In the genomic region with DNA sequence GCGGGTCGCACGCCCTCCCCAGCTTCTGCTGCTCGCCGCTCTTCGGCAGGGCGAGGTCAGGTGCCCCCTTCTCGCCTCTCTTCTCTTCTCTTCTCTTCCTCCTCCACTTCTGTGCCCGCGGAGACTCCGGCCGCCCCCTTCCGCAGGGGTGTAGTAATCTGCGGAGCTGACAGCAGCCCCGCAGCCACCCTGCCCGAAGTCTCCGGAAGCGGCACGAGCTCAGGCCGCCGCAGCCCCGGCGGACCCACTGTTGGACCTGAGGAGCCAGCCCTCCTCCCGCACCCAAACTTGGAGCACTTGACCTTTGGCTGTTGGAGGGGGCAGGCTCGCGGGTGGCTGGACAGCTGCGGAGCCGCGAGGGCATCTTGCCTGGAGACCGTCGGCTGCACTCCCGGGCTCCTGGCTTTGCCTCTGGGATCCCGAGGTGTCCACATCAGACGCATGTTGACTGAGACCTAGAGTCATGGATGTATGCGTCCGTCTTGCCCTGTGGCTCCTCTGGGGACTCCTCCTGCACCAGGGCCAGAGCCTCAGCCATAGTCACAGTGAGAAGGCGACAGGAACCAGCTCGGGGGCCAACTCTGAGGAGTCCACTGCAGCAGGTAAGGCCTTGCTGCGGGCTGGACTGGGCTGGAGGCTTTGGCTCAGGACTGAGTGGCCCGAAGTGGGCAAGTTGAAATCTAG, we compare ENCODE assay signal across 1 cellular context.
TF ChIP-seq lines count a peak whose summit lies in the region.

No MANE protein-coding gene starts in this region.

TF ChIP-seq in HepG2, 621 proteins besides CTCF, POLR2A, EP300 and RAD21 (continues in another document):
- TF ChIP-seq MEIS1 (CRISPR knock-in tag; IDR thresholded peaks at IDR 0.05; ENCODE audit: borderline replicate concordance) (peak; percentile 44; the same call in 1 of the 2 replicates), NCOA5 (CRISPR knock-in tag; IDR thresholded peaks at IDR 0.05) (no peak), ZNF83 (CRISPR knock-in tag; IDR thresholded peaks at IDR 0.05; ENCODE audit: borderline replicate concordance) (no peak), ZNF792 (CRISPR knock-in tag; IDR thresholded peaks at IDR 0.05) (peak; percentile 39), ETV5 (CRISPR knock-in tag; IDR thresholded peaks at IDR 0.05; ENCODE audit: borderline replicate concordance) (peak; percentile 68), TRIM24 (CRISPR knock-in tag; IDR thresholded peaks at IDR 0.05) (no peak), KLF12 (CRISPR knock-in tag; IDR thresholded peaks at IDR 0.05; ENCODE audit: borderline replicate concordance) (0 out of 2 replicates have a peak, but pooled peaks have one; percentile 5), ZNF180 (CRISPR knock-in tag; IDR thresholded peaks at IDR 0.05; ENCODE audit: borderline replicate concordance, low read depth) (no peak), PRPF4 (IDR thresholded peaks at IDR 0.05; ENCODE audit: low read depth, low read length, poor library complexity, severe bottlenecking) (no peak), ATF7 (IDR thresholded peaks at IDR 0.05) (no peak), ATF7 (CRISPR knock-in tag; IDR thresholded peaks at IDR 0.05) (peak; percentile 79), NFKBIZ (CRISPR knock-in tag; IDR thresholded peaks at IDR 0.05) (no peak), ZNF747 (CRISPR knock-in tag; IDR thresholded peaks at IDR 0.05; ENCODE audit: borderline replicate concordance) (no peak), ZNF605 (CRISPR knock-in tag; IDR thresholded peaks at IDR 0.05) (peak; percentile 66), SKI (IDR thresholded peaks at IDR 0.05; ENCODE audit: partially characterized antibody) (no peak), ZNF136 (CRISPR knock-in tag; IDR thresholded peaks at IDR 0.05; ENCODE audit: low read depth) (no peak)
- TF ChIP-seq, protein P1, sequence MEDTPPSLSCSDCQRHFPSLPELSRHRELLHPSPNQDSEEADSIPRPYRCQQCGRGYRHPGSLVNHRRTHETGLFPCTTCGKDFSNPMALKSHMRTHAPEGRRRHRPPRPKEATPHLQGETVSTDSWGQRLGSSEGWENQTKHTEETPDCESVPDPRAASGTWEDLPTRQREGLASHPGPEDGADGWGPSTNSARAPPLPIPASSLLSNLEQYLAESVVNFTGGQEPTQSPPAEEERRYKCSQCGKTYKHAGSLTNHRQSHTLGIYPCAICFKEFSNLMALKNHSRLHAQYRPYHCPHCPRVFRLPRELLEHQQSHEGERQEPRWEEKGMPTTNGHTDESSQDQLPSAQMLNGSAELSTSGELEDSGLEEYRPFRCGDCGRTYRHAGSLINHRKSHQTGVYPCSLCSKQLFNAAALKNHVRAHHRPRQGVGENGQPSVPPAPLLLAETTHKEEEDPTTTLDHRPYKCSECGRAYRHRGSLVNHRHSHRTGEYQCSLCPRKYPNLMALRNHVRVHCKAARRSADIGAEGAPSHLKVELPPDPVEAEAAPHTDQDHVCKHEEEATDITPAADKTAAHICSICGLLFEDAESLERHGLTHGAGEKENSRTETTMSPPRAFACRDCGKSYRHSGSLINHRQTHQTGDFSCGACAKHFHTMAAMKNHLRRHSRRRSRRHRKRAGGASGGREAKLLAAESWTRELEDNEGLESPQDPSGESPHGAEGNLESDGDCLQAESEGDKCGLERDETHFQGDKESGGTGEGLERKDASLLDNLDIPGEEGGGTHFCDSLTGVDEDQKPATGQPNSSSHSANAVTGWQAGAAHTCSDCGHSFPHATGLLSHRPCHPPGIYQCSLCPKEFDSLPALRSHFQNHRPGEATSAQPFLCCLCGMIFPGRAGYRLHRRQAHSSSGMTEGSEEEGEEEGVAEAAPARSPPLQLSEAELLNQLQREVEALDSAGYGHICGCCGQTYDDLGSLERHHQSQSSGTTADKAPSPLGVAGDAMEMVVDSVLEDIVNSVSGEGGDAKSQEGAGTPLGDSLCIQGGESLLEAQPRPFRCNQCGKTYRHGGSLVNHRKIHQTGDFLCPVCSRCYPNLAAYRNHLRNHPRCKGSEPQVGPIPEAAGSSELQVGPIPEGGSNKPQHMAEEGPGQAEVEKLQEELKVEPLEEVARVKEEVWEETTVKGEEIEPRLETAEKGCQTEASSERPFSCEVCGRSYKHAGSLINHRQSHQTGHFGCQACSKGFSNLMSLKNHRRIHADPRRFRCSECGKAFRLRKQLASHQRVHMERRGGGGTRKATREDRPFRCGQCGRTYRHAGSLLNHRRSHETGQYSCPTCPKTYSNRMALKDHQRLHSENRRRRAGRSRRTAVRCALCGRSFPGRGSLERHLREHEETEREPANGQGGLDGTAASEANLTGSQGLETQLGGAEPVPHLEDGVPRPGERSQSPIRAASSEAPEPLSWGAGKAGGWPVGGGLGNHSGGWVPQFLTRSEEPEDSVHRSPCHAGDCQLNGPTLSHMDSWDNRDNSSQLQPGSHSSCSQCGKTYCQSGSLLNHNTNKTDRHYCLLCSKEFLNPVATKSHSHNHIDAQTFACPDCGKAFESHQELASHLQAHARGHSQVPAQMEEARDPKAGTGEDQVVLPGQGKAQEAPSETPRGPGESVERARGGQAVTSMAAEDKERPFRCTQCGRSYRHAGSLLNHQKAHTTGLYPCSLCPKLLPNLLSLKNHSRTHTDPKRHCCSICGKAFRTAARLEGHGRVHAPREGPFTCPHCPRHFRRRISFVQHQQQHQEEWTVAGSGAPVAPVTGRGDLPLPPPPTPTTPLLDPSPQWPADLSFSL (CRISPR knock-in tag; IDR thresholded peaks at IDR 0.05), result peak; percentile 49; the same call in 1 of the 2 replicates
- TF ChIP-seq, protein P2, sequence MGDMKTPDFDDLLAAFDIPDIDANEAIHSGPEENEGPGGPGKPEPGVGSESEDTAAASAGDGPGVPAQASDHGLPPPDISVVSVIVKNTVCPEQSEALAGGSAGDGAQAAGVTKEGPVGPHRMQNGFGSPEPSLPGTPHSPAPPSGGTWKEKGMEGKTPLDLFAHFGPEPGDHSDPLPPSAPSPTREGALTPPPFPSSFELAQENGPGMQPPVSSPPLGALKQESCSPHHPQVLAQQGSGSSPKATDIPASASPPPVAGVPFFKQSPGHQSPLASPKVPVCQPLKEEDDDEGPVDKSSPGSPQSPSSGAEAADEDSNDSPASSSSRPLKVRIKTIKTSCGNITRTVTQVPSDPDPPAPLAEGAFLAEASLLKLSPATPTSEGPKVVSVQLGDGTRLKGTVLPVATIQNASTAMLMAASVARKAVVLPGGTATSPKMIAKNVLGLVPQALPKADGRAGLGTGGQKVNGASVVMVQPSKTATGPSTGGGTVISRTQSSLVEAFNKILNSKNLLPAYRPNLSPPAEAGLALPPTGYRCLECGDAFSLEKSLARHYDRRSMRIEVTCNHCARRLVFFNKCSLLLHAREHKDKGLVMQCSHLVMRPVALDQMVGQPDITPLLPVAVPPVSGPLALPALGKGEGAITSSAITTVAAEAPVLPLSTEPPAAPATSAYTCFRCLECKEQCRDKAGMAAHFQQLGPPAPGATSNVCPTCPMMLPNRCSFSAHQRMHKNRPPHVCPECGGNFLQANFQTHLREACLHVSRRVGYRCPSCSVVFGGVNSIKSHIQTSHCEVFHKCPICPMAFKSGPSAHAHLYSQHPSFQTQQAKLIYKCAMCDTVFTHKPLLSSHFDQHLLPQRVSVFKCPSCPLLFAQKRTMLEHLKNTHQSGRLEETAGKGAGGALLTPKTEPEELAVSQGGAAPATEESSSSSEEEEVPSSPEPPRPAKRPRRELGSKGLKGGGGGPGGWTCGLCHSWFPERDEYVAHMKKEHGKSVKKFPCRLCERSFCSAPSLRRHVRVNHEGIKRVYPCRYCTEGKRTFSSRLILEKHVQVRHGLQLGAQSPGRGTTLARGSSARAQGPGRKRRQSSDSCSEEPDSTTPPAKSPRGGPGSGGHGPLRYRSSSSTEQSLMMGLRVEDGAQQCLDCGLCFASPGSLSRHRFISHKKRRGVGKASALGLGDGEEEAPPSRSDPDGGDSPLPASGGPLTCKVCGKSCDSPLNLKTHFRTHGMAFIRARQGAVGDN (CRISPR knock-in tag; IDR thresholded peaks at IDR 0.05), result peak; percentile 82
- TF ChIP-seq, protein P3, sequence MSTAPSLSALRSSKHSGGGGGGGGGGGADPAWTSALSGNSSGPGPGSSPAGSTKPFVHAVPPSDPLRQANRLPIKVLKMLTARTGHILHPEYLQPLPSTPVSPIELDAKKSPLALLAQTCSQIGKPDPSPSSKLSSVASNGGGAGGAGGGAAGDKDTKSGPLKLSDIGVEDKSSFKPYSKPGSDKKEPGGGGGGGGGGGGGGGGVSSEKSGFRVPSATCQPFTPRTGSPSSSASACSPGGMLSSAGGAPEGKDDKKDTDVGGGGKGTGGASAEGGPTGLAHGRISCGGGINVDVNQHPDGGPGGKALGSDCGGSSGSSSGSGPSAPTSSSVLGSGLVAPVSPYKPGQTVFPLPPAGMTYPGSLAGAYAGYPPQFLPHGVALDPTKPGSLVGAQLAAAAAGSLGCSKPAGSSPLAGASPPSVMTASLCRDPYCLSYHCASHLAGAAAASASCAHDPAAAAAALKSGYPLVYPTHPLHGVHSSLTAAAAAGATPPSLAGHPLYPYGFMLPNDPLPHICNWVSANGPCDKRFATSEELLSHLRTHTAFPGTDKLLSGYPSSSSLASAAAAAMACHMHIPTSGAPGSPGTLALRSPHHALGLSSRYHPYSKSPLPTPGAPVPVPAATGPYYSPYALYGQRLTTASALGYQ (CRISPR knock-in tag; IDR thresholded peaks at IDR 0.05), result no peak
- TF ChIP-seq, protein P4, sequence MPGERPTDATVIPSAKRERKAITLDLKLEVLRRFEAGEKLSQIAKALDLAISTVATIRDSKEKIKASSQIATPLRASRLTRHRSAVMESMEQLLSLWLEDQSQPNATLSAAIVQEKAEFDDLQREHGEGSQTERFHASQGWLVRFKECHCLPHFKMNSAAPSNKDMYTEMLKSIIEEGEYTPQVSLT (CRISPR knock-in tag; IDR thresholded peaks at IDR 0.05; ENCODE audit: borderline replicate concordance, low read depth), result no peak
- TF ChIP-seq, protein P5, sequence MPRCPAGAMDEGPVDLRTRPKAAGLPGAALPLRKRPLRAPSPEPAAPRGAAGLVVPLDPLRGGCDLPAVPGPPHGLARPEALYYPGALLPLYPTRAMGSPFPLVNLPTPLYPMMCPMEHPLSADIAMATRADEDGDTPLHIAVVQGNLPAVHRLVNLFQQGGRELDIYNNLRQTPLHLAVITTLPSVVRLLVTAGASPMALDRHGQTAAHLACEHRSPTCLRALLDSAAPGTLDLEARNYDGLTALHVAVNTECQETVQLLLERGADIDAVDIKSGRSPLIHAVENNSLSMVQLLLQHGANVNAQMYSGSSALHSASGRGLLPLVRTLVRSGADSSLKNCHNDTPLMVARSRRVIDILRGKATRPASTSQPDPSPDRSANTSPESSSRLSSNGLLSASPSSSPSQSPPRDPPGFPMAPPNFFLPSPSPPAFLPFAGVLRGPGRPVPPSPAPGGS (CRISPR knock-in tag; IDR thresholded peaks at IDR 0.05), result no peak
- TF ChIP-seq, protein P6, sequence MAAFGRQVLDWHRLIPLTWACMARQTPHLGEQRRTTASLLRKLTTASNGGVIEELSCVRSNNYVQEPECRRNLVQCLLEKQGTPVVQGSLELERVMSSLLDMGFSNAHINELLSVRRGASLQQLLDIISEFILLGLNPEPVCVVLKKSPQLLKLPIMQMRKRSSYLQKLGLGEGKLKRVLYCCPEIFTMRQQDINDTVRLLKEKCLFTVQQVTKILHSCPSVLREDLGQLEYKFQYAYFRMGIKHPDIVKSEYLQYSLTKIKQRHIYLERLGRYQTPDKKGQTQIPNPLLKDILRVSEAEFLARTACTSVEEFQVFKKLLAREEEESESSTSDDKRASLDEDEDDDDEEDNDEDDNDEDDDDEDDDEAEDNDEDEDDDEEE (CRISPR knock-in tag; IDR thresholded peaks at IDR 0.05), result peak; percentile 43; the same call in 1 of the 2 replicates
- TF ChIP-seq, protein P7, sequence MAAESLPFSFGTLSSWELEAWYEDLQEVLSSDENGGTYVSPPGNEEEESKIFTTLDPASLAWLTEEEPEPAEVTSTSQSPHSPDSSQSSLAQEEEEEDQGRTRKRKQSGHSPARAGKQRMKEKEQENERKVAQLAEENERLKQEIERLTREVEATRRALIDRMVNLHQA (CRISPR knock-in tag; IDR thresholded peaks at IDR 0.05), result no peak
- TF ChIP-seq, protein P8, sequence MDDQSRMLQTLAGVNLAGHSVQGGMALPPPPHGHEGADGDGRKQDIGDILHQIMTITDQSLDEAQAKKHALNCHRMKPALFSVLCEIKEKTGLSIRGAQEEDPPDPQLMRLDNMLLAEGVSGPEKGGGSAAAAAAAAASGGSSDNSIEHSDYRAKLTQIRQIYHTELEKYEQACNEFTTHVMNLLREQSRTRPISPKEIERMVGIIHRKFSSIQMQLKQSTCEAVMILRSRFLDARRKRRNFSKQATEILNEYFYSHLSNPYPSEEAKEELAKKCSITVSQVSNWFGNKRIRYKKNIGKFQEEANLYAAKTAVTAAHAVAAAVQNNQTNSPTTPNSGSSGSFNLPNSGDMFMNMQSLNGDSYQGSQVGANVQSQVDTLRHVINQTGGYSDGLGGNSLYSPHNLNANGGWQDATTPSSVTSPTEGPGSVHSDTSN (CRISPR knock-in tag; IDR thresholded peaks at IDR 0.05; ENCODE audit: borderline replicate concordance), result no peak
- TF ChIP-seq, protein P9, sequence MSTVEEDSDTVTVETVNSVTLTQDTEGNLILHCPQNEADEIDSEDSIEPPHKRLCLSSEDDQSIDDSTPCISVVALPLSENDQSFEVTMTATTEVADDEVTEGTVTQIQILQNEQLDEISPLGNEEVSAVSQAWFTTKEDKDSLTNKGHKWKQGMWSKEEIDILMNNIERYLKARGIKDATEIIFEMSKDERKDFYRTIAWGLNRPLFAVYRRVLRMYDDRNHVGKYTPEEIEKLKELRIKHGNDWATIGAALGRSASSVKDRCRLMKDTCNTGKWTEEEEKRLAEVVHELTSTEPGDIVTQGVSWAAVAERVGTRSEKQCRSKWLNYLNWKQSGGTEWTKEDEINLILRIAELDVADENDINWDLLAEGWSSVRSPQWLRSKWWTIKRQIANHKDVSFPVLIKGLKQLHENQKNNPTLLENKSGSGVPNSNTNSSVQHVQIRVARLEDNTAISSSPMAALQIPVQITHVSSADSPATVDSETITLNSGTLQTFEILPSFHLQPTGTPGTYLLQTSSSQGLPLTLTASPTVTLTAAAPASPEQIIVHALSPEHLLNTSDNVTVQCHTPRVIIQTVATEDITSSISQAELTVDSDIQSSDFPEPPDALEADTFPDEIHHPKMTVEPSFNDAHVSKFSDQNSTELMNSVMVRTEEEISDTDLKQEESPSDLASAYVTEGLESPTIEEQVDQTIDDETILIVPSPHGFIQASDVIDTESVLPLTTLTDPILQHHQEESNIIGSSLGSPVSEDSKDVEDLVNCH (CRISPR knock-in tag; IDR thresholded peaks at IDR 0.05), result no peak
- TF ChIP-seq, protein P10, sequence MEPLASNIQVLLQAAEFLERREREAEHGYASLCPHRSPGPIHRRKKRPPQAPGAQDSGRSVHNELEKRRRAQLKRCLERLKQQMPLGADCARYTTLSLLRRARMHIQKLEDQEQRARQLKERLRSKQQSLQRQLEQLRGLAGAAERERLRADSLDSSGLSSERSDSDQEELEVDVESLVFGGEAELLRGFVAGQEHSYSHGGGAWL (CRISPR knock-in tag; IDR thresholded peaks at IDR 0.05), result peak; percentile 77; the same call in 1 of the 2 replicates
- TF ChIP-seq, protein P11, sequence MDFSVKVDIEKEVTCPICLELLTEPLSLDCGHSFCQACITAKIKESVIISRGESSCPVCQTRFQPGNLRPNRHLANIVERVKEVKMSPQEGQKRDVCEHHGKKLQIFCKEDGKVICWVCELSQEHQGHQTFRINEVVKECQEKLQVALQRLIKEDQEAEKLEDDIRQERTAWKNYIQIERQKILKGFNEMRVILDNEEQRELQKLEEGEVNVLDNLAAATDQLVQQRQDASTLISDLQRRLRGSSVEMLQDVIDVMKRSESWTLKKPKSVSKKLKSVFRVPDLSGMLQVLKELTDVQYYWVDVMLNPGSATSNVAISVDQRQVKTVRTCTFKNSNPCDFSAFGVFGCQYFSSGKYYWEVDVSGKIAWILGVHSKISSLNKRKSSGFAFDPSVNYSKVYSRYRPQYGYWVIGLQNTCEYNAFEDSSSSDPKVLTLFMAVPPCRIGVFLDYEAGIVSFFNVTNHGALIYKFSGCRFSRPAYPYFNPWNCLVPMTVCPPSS (IDR thresholded peaks at IDR 0.05), result no peak
